ENCODE assay signal across 8 cellular contexts in the genomic region with DNA sequence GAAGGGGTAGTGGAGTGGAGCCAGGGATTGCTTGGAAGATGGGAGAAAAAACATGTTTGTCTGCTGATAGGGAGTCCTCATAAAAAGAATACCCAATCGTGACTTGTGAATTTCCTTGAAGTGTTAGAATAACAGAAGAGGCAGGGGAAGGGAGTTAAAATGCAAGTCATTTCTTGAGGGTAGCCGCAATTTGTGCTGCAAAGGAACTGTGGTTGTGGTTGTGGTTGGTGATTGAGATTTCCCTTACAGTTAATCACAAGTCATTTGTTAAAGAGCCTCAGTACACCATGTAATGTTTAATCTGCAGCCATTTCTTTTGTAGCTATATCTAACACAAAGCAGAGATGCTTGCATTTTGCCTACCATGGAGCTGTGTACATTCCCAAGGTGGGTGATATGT. TPM values are rescaled to one million over a fixed set of nuclear protein-coding genes. Genes with fewer than 3 reads are reported as not detected.
DNase-seq lines count a peak whose midpoint lies in the region; ATAC-seq lines count a peak whose summit lies in the region.

No MANE protein-coding gene starts in this region.

- no peak overlapping the region for H3K4me3 ChIP-seq in MG63
- no peak overlapping the region for H3K4me3 ChIP-seq in HAP-1

- H3K36me3 ChIP-seq in MG63, result no peaks in the 10 kb centered on the region
- no peaks in the 10 kb centered on the region for H3K36me3 ChIP-seq in HAP-1 (replicated peaks)

- no peaks in the 10 kb centered on the region for H3K27me3 ChIP-seq in MG63
- no peaks in the 10 kb centered on the region for H3K27me3 ChIP-seq in HAP-1 (ENCODE audit: low read depth)

- in situ Hi-C loops in HAP-1 (cut with MboI; ENCODE audit: low sequenced_read_pairs), result no loop called here

- DNase-seq in LHCN-M2 (ENCODE audit: low read depth) (peak; percentile 74), DMS53 (lab: John Stamatoyannopoulos, UW) (no peak), MG63 (no peak), HAP-1 (ENCODE audit: low spot score in 2 of 2) (no peak), midbrain (lab: John Stamatoyannopoulos, UW) (no peak)
- peak; percentile 39 to 62 for DNase-seq in activated T-cell treated with anti-CD3 and anti-CD28 coated beads, Interleukin-2, amount 50 U/mL, for 48 hours
- DNase-seq in stimulated activated CD4-positive, alpha-beta T cell treated with anti-CD3 and anti-CD28 coated beads, Interleukin-2, amount 100 ng/mL, for 4 hours (ENCODE audit: low read depth), result peak; percentile 35

- H3K9me3 ChIP-seq in MG63, result no peaks in the 10 kb centered on the region
- no peaks in the 10 kb centered on the region; the same call in 1 of the 2 replicates for H3K9me3 ChIP-seq in HAP-1

- H3K4me1 ChIP-seq in HAP-1, result no peaks in the 10 kb centered on the region

- ATAC-seq in GM19452 (IDR thresholded peaks at IDR 0.05; ENCODE audit: unreplicated experiment), result peak; percentile 83

RNA-seq across cellular contexts. Expression of a gene that starts 38.5 kb away (rescaled TPM):
- 37.4 and 43.3 TPM in 2 replicates for total RNA-seq in LHCN-M2 (2014; rRNA removed)
- polyA plus RNA-seq in LHCN-M2 (2012), result 20.5 TPM
- 32.7 and 37.4 TPM in 2 replicates for total RNA-seq in MG63 (2014; rRNA removed; shearing (Covaris generic); ENCODE audit: low replicate concordance)

Comparison
In these comparisons a context has a peak if more than half of its experiments do, and no peak if none do; other contexts are left out.
1. DNase-seq: peak in LHCN-M2 (single experiment), activated T-cell treated with anti-CD3 and anti-CD28 coated beads, Interleukin-2, amount 50 U/mL, for 48 hours (2 of 2) and stimulated activated CD4-positive, alpha-beta T cell treated with anti-CD3 and anti-CD28 coated beads, Interleukin-2, amount 100 ng/mL, for 4 hours (single experiment); none in DMS53 (single experiment), MG63 (single experiment), HAP-1 (0 of 2) and midbrain (single experiment).